In genomic region chr18:58417752-58418151, GRCh38 we compare ENCODE assay signal across 16 cellular contexts.
DNase-seq lines count a peak whose midpoint lies in the region; FAIRE-seq and TF ChIP-seq lines count a peak whose summit lies in the region.
"Had no signal": no experiment of that assay in that cellular context is flagged by ENCODE, and none has a peak within 500 bp of the region (broad histone marks: within the 10 kb centered on the region; RNA-seq: fewer than 3 reads in every experiment).

No MANE protein-coding gene starts in this region.

- H2AFZ ChIP-seq in hepatocyte, result no peak overlapping the region

- H3K36me3 ChIP-seq in hepatocyte (replicated peaks; ENCODE audit: insufficient read depth, low read depth) (no peaks in the 10 kb centered on the region), skeletal muscle satellite cell (ENCODE audit: insufficient read depth, low read length) (no peaks in the 10 kb centered on the region), small intestine (ENCODE audit: control insufficient read depth in 2 of 2, insufficient read depth in 2 of 2, low read length in 2 of 2) (no peaks in the 10 kb centered on the region)
- H3K36me3 ChIP-seq: ovary, uterus had no signal

- no peaks in the 10 kb centered on the region for H3K9me2 ChIP-seq in hepatocyte (replicated peaks; ENCODE audit: insufficient read depth)

- no peak overlapping the region for H3K4me3 ChIP-seq in LNCaP clone FGC (ENCODE audit: low read depth, low read length)
- H3K4me3 ChIP-seq in cardiac fibroblast (replicated peaks in 1 of 2; ENCODE audit: low read depth in 2 of 2, low read length in 2 of 2), result no peak overlapping the region
- H3K4me3 ChIP-seq in hepatocyte, result no peak overlapping the region
- H3K4me3 ChIP-seq in skeletal muscle satellite cell (ENCODE audit: low read length), result no peak overlapping the region
- H3K4me3 ChIP-seq in dorsolateral prefrontal cortex, result no peak overlapping the region
- H3K4me3 ChIP-seq in small intestine (ENCODE audit: low read depth in 1 of 2, low read length in 2 of 2), result no peak overlapping the region
- H3K4me3 ChIP-seq: ovary, uterus had no signal

- 92% methylated on average over 6 of the region's 6 CpGs for WGBS in hepatocyte (ENCODE audit: low lambda C conversion rate, missing lambda C conversion rate)
- 83 to 90% (median 88%) methylated on average over 6 of the region's 6 CpGs for WGBS in small intestine, 3 donors

- peaks cover 23% of the 10 kb centered on the region for H3K4me1 ChIP-seq in hepatocyte (ENCODE audit: insufficient read depth)
- peaks cover 29% of the 10 kb centered on the region for H3K4me1 ChIP-seq in skeletal muscle satellite cell (ENCODE audit: control insufficient read depth, insufficient read depth, low read length)
- H3K4me1 ChIP-seq in small intestine (ENCODE audit: control insufficient read depth in 2 of 2, insufficient read depth in 1 of 2, low read depth in 1 of 2, low read length in 1 of 2), result peaks cover 0 to 3% of the 10 kb centered on the region in 2 donors
- H3K4me1 ChIP-seq: uterus had no signal

- peak; percentile 84 for DNase-seq in LNCaP clone FGC (ENCODE audit: low read depth)
- peak; percentile 67 to 93 for DNase-seq in cardiac fibroblast (ENCODE audit: low read depth in 2 of 2)
- no peak for DNase-seq in hepatocyte (ENCODE audit: low spot score)
- no peak for DNase-seq in dorsolateral prefrontal cortex
- no peak for DNase-seq in small intestine
- no peak for DNase-seq in GM19239 (ENCODE audit: insufficient read length, low spot score)
- DNase-seq: activated T-cell treated with anti-CD3 and anti-CD28 coated beads, Interleukin-2, amount 50 U/mL, for 48 hours; DND-41; NCI-H1417; ovary; stimulated activated CD4-positive, alpha-beta T cell treated with anti-CD3 and anti-CD28 coated beads, Interleukin-12 subunit alpha, Interleukin-12 subunit beta, amount 100 ng/mL, for 4 hours; stimulated activated naive CD8-positive, alpha-beta T cell treated with anti-CD3 and anti-CD28 coated beads, Interleukin-15, amount 100 ng/mL, for 72 hours; uterus had no signal

- no peak overlapping the region for H3K9ac ChIP-seq in skeletal muscle satellite cell (ENCODE audit: low read depth, low read length)

- intact Hi-C loops in dorsolateral prefrontal cortex (cut with DNase I), result no loop called here

- H3K79me2 ChIP-seq in hepatocyte, result no peaks in the 10 kb centered on the region

- H3K27me3 ChIP-seq in hepatocyte (no peaks in the 10 kb centered on the region), skeletal muscle satellite cell (ENCODE audit: control insufficient read depth, insufficient read depth, low read length) (peaks cover 4% of the 10 kb centered on the region), dorsolateral prefrontal cortex (no peaks in the 10 kb centered on the region), small intestine (ENCODE audit: control insufficient read depth in 2 of 2, insufficient read depth in 2 of 2, low read length in 2 of 2) (no peaks in the 10 kb centered on the region)
- H3K27me3 ChIP-seq: ovary, uterus had no signal

- FAIRE-seq in small intestine (lab: Jason Lieb, UNC), result no peak
- FAIRE-seq in GM19239 (lab: Jason Lieb, UNC), result no peak
- FAIRE-seq: H1, islet of Langerhans had no signal

- no peaks in the 10 kb centered on the region for H4K20me1 ChIP-seq in hepatocyte (ENCODE audit: insufficient read depth, poor library complexity, severe bottlenecking)

- H3K9me3 ChIP-seq in hepatocyte (ENCODE audit: low read depth) (no peaks in the 10 kb centered on the region), skeletal muscle satellite cell (replicated peaks; ENCODE audit: low read length) (no peaks in the 10 kb centered on the region), small intestine (ENCODE audit: control insufficient read depth, low read depth) (no peaks in the 10 kb centered on the region)
- H3K9me3 ChIP-seq: ovary, uterus had no signal

- peak overlapping the region; percentile 56 for H3K27ac ChIP-seq in hepatocyte
- no peak overlapping the region for H3K27ac ChIP-seq in dorsolateral prefrontal cortex
- H3K27ac ChIP-seq in small intestine (ENCODE audit: low read depth in 1 of 2, low read length in 1 of 2), result peak overlapping the region in 1 of 2 donors; percentile 49
- H3K27ac ChIP-seq: ovary, uterus had no signal

- TF ChIP-seq CTCF in LNCaP clone FGC (IDR thresholded peaks at IDR 0.05; ENCODE audit: control insufficient read depth, extremely low read depth, insufficient read depth) (no peak), cardiac fibroblast (IDR thresholded peaks at IDR 0.05; ENCODE audit: low read depth, low read length) (no peak), hepatocyte (IDR thresholded peaks at IDR 0.05; ENCODE audit: poor library complexity) (no peak), dorsolateral prefrontal cortex (IDR thresholded peaks at IDR 0.05 in 54 of 56, conservative IDR thresholded peaks at IDR 0.05 in 2 of 56; ENCODE audit: low read depth in 1 of 56, partially characterized antibody in 56 of 56) (no peak)

- no peak overlapping the region for H3K4me2 ChIP-seq in hepatocyte
- peak overlapping the region; percentile 55 for H3K4me2 ChIP-seq in skeletal muscle satellite cell (ENCODE audit: low read length)

Comparison
In these comparisons a context has a peak if more than half of its experiments do, and no peak if none do; other contexts are left out.
1. DNase-seq: peak in LNCaP clone FGC (single experiment) and cardiac fibroblast (2 of 2); none in hepatocyte (single experiment), dorsolateral prefrontal cortex (0 of 10), small intestine (single experiment) and GM19239 (single experiment).